Comparison of ENCODE assay signal across 8 cellular contexts in the genomic region with DNA sequence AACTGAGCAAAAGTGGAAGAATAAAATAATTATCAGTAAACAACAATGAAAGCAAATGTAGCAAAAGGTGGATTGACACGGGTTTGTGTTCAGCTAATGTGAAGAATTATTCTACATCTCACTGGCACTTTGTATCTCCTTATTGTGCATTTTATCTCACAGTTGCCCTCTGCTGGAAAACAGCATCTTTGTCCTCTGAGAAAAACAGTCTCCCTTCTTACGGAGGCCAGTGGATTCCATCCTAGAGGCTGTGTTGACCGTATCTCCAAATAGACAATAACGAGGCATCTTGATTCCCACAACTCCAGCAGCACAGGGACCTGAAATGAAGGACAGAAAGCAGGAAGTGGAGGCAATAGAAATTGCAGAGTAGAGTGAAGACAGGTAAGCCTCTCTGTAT. TPM values are rescaled to one million over a fixed set of nuclear protein-coding genes. Genes with fewer than 3 reads are reported as not detected.
DNase-seq lines count a peak whose midpoint lies in the region; ATAC-seq and TF ChIP-seq lines count a peak whose summit lies in the region.

No MANE protein-coding gene starts in this region.

- peak; percentile 51 to 69 for TF ChIP-seq RAD21 in liver (IDR thresholded peaks at IDR 0.05)

- H3K4me3 ChIP-seq in BE2C (ENCODE audit: low read depth, low read length): no peak overlapping the region
- no peak overlapping the region for H3K4me3 ChIP-seq in HFF-Myc (replicated peaks; ENCODE audit: low read depth, low read length)
- no peak overlapping the region for H3K4me3 ChIP-seq in liver (ENCODE audit: low read depth in 1 of 3, low read length in 3 of 3)

- H3K4me1 ChIP-seq in BE2C: no peaks in the 10 kb centered on the region
- peaks cover 0 to 7% (median 3%) of the 10 kb centered on the region in 4 donors for H3K4me1 ChIP-seq in liver (ENCODE audit: control insufficient read depth in 4 of 4, insufficient read depth in 4 of 4, low read length in 3 of 4)

- DNase-seq in BE2C: no peak
- DNase-seq in HFF-Myc (ENCODE audit: extremely low read depth, low read depth): no peak
- DNase-seq in amniotic epithelial cell (ENCODE audit: low read depth): peak; percentile 30
- no peak for DNase-seq in stimulated activated CD4-positive, alpha-beta T cell treated with anti-CD3 and anti-CD28 coated beads, Interleukin-12 subunit alpha, Interleukin-12 subunit beta, amount 100 ng/mL, for 4 hours
- DNase-seq in RPMI8226: no peak
- DNase-seq in NCI-H2171 treated with DMSO at 0.1 percent for 48 hours (lab: John Stamatoyannopoulos, UW): no peak

- H3K27ac ChIP-seq in liver (ENCODE audit: low read depth in 1 of 2, low read length in 2 of 2): no peak overlapping the region

- no peaks in the 10 kb centered on the region for H3K9me3 ChIP-seq in BE2C
- no peaks in the 10 kb centered on the region for H3K9me3 ChIP-seq in liver (ENCODE audit: control insufficient read depth in 4 of 4, low read length in 3 of 4)

- ATAC-seq in HG02870 (IDR thresholded peaks at IDR 0.05; ENCODE audit: unreplicated experiment): no peak

- H3K9ac ChIP-seq in liver (ENCODE audit: low read depth in 1 of 2, low read length in 2 of 2): no peak overlapping the region

- 73% methylated on average over 4 of the region's 4 CpGs for WGBS in liver

- TF ChIP-seq CTCF in BE2C (IDR thresholded peaks at IDR 0.05; ENCODE audit: low read depth, low read length): peak; percentile 50
- TF ChIP-seq CTCF in HFF-Myc (IDR thresholded peaks at IDR 0.05; ENCODE audit: low read depth, low read length, missing control alignments): peak; percentile 5
- TF ChIP-seq CTCF in liver (IDR thresholded peaks at IDR 0.05; ENCODE audit: low read depth, low read length, missing input control): peak; percentile 16

- H3K36me3 ChIP-seq in BE2C (no peaks in the 10 kb centered on the region), liver (ENCODE audit: control insufficient read depth in 4 of 4, insufficient read depth in 3 of 4, low read depth in 1 of 4, low read length in 3 of 4) (no peaks in the 10 kb centered on the region)

- H3K27me3 ChIP-seq in BE2C: peaks cover 9% of the 10 kb centered on the region
- no peaks in the 10 kb centered on the region for H3K27me3 ChIP-seq in liver (ENCODE audit: control insufficient read depth in 4 of 4, insufficient read depth in 4 of 4, low read length in 3 of 4)

TF ChIP-seq in liver, 16 proteins besides CTCF, POLR2A, EP300 and RAD21:
- no peak for TF ChIP-seq RXRA (IDR thresholded peaks at IDR 0.05)
- TF ChIP-seq REST (IDR thresholded peaks at IDR 0.05): no peak

RNA-seq across cellular contexts. Expression of gene PLBD1, which starts 51.3 kb away (rescaled TPM):
- 0.46 TPM for polyA plus RNA-seq in BE2C (2012; ENCODE audit: insufficient read depth, insufficient read length, low read depth)
- 1 to 10 TPM; 3.8 to 7.5 TPM for total RNA-seq in liver
- 1 to 10 TPM; 1.4 to 4.5 TPM for polyA plus RNA-seq in liver
